Comparison of ENCODE assay signal across 8 cellular contexts in the genomic region with DNA sequence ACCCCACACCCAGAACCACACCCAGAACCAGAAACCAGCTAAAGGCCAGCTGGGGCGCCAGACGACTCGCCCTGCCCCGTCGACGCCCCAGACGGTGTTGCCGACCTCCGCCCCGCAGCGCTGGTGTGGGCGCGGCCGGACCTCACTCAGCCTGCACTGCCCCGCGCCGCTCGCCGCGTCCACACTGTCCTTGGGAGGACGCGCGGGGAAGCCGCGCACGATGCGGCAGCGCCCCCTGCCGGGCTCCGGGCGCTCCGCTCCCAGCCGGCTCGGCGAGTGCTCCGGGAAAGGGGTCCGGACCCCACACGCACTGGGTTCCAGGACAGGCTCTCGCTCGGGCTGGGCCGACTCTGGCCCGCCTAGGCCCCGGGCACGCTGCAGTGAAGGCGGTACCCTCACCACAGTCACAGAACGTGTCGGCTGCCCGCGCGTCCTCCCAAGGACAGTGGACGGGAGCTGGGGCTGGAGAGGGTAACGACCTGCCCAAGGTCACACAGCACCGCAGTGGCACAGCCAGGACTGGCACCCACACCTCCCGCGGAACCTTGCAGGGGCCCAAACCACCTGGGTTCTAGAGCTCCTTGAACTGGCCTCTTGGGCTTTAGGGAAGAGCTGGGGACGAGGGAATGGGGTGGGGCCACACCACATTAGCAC.
A peak's percentile ranks its signal among the peaks of the same experiment; 100 is the strongest.
DNase-seq lines count a peak whose midpoint lies in the region; ATAC-seq, FAIRE-seq and TF ChIP-seq lines count a peak whose summit lies in the region.

No MANE protein-coding gene starts in this region.

- H3K36me3 ChIP-seq in SU-DHL-6 (ENCODE audit: low read length) (no peaks in the 10 kb centered on the region), body of pancreas (replicated peaks in 1 of 2; ENCODE audit: insufficient read depth in 1 of 2, low read depth in 2 of 2) (no peaks in the 10 kb centered on the region), iPS-20b (ENCODE audit: insufficient read depth, low read depth, low read length) (no peaks in the 10 kb centered on the region), gastrocnemius medialis (no peaks in the 10 kb centered on the region)

- no peaks in the 10 kb centered on the region for H3F3A ChIP-seq in SU-DHL-6 (ENCODE audit: insufficient read depth)

- ATAC-seq in GM21515 (IDR thresholded peaks at IDR 0.05; ENCODE audit: unreplicated experiment) (peak; percentile 75), body of pancreas (peak; percentile 88), gastrocnemius medialis (peak; percentile 54 to 75)

- no peaks in the 10 kb centered on the region for H4K20me1 ChIP-seq in SU-DHL-6 (ENCODE audit: low read depth, low read length)

- no peaks in the 10 kb centered on the region for H3K79me2 ChIP-seq in SU-DHL-6 (ENCODE audit: insufficient read depth, low read length)

- H3K4me1 ChIP-seq in body of pancreas (peaks cover 13% of the 10 kb centered on the region), iPS-20b (ENCODE audit: insufficient read depth, low read length) (no peaks in the 10 kb centered on the region), gastrocnemius medialis (peaks cover 6 to 11% of the 10 kb centered on the region in 2 donors)

- H3K27ac ChIP-seq in SU-DHL-6 (ENCODE audit: low read depth, low read length) = no peak overlapping the region
- H3K27ac ChIP-seq in body of pancreas = no peak overlapping the region
- H3K27ac ChIP-seq in iPS-20b (ENCODE audit: low read length) = no peak overlapping the region
- H3K27ac ChIP-seq in gastrocnemius medialis = no peak overlapping the region

- DNase-seq in EL (peak; percentile 54), HTR-8/SVneo (ENCODE audit: insufficient read length, low spot score) (peak; percentile 20), body of pancreas (peak; percentile 51 to 60 (median 52)), gastrocnemius medialis (no peak), NCI-H1694 (lab: John Stamatoyannopoulos, UW) (no peak)

- H3K9me2 ChIP-seq in SU-DHL-6 (replicated peaks; ENCODE audit: insufficient read depth, low read length) = no peaks in the 10 kb centered on the region

- peak overlapping the region; percentile 99 for H2AFZ ChIP-seq in SU-DHL-6 (ENCODE audit: low read depth, low read length, severe bottlenecking)

- no peak for FAIRE-seq in HTR-8/SVneo (lab: Jason Lieb, UNC)

- H3K4me2 ChIP-seq in SU-DHL-6 (ENCODE audit: low read depth, low read length, poor library complexity, severe bottlenecking) = peak overlapping the region; percentile 94

- H3K9ac ChIP-seq in SU-DHL-6 (ENCODE audit: low read length) = peak overlapping the region; percentile 59
- no peak overlapping the region for H3K9ac ChIP-seq in iPS-20b (ENCODE audit: low read depth, low read length)

- peak; percentile 86 for TF ChIP-seq CTCF in SU-DHL-6 (IDR thresholded peaks at IDR 0.05; ENCODE audit: insufficient read depth, low read length, poor library complexity, severe bottlenecking)
- peak; percentile 66 to 88 (median 83) for TF ChIP-seq CTCF in body of pancreas (IDR thresholded peaks at IDR 0.05)
- peak; percentile 38 to 79 (median 61) for TF ChIP-seq CTCF in gastrocnemius medialis (IDR thresholded peaks at IDR 0.05 in 4 of 5, conservative IDR thresholded peaks at IDR 0.05 in 1 of 5)

- in situ Hi-C loops in gastrocnemius medialis (cut with MboI; ENCODE audit: low sequenced_read_pairs in 4 of 4) = loop anchor here in 1 of 4 donors (25.0 kb wide), 1 partner anchor 1646 kb away; no protein-coding TSS in a partner anchor

- H3K4me3 ChIP-seq in SU-DHL-6 (ENCODE audit: insufficient read depth, low read length, poor library complexity, severe bottlenecking) (peak overlapping the region; percentile 63), body of pancreas (peak overlapping the region in 1 of 2 donors; percentile 26), iPS-20b (ENCODE audit: low read length) (peak overlapping the region; percentile 81), gastrocnemius medialis (peak overlapping the region; percentile 35 to 53 (median 45))

- no peaks in the 10 kb centered on the region for H3K27me3 ChIP-seq in SU-DHL-6 (ENCODE audit: low read length)
- no peaks in the 10 kb centered on the region for H3K27me3 ChIP-seq in body of pancreas
- H3K27me3 ChIP-seq in iPS-20b (ENCODE audit: insufficient read depth, low read length) = peaks cover 50% of the 10 kb centered on the region
- peaks cover 14 to 32% (median 24%) of the 10 kb centered on the region in 3 donors for H3K27me3 ChIP-seq in gastrocnemius medialis

- intact Hi-C loops in body of pancreas (cut with DNase I) (no loop called here), gastrocnemius medialis (cut with DNase I; ENCODE audit: low total_unique reads) (no loop called here)

- H3K9me3 ChIP-seq in SU-DHL-6 (ENCODE audit: insufficient read depth, low read length) = no peaks in the 10 kb centered on the region
- no peaks in the 10 kb centered on the region for H3K9me3 ChIP-seq in body of pancreas
- no peaks in the 10 kb centered on the region for H3K9me3 ChIP-seq in iPS-20b (ENCODE audit: insufficient read depth, low read depth, low read length)
- no peaks in the 10 kb centered on the region for H3K9me3 ChIP-seq in gastrocnemius medialis

- WGBS in body of pancreas, 2 donors = 2 to 4% methylated on average over 4 to 55 of the region's 56 CpGs

- TF ChIP-seq POLR2A in body of pancreas (IDR thresholded peaks at IDR 0.05) (no peak), gastrocnemius medialis (IDR thresholded peaks at IDR 0.05) (no peak)

Comparison
In these comparisons a context has a peak if more than half of its experiments do, and no peak if none do; other contexts are left out.
1. DNase-seq: peak in EL (single experiment), HTR-8/SVneo (single experiment) and body of pancreas (4 of 4); none in gastrocnemius medialis (0 of 2) and NCI-H1694 (single experiment).
2. Peak in every context shown above with its lines, with median percentiles within 50 percentile points of each other: ATAC-seq and CTCF ChIP-seq.